ENCODE assay signal across 1 cellular context in the genomic region with DNA sequence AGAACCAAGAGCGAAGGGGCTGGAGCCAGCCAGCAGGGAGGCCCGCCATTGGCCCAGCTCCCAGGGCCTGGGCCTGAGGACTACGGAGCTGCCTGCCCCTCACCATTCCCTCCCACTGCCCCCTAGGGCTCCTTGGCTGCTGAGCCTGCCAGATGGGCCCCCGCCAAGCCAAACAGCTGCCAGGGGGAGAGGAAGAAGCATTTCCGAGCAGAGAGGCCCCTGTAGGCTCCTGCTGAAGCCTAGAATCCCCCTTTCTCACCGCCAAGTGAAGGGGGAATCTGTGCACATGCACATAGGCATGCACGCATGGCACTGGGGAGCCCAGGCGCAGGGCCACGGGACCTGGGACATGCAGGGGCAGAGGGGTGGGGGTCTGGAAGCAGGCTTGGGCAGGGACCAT.
TF ChIP-seq lines count a peak whose summit lies in the region.

No MANE protein-coding gene starts in this region.

TF ChIP-seq in H1, 55 proteins besides CTCF, POLR2A, EP300 and RAD21:
- no peak for TF ChIP-seq MAFK (IDR thresholded peaks at IDR 0.05; ENCODE audit: low read depth, low read length)
- no peak for TF ChIP-seq FOSL1 (IDR thresholded peaks at IDR 0.05; ENCODE audit: insufficient read depth, low read depth, low read length)
- no peak for TF ChIP-seq TAF7 (optimal IDR thresholded peaks at IDR 0.05; ENCODE audit: borderline replicate concordance, low read depth, low read length)
- TF ChIP-seq RBBP5 (IDR thresholded peaks at IDR 0.05; ENCODE audit: borderline replicate concordance, low read depth, low read length): no peak
- TF ChIP-seq KDM1A (IDR thresholded peaks at IDR 0.05; ENCODE audit: borderline replicate concordance, low read length): no peak
- TF ChIP-seq, protein P1, sequence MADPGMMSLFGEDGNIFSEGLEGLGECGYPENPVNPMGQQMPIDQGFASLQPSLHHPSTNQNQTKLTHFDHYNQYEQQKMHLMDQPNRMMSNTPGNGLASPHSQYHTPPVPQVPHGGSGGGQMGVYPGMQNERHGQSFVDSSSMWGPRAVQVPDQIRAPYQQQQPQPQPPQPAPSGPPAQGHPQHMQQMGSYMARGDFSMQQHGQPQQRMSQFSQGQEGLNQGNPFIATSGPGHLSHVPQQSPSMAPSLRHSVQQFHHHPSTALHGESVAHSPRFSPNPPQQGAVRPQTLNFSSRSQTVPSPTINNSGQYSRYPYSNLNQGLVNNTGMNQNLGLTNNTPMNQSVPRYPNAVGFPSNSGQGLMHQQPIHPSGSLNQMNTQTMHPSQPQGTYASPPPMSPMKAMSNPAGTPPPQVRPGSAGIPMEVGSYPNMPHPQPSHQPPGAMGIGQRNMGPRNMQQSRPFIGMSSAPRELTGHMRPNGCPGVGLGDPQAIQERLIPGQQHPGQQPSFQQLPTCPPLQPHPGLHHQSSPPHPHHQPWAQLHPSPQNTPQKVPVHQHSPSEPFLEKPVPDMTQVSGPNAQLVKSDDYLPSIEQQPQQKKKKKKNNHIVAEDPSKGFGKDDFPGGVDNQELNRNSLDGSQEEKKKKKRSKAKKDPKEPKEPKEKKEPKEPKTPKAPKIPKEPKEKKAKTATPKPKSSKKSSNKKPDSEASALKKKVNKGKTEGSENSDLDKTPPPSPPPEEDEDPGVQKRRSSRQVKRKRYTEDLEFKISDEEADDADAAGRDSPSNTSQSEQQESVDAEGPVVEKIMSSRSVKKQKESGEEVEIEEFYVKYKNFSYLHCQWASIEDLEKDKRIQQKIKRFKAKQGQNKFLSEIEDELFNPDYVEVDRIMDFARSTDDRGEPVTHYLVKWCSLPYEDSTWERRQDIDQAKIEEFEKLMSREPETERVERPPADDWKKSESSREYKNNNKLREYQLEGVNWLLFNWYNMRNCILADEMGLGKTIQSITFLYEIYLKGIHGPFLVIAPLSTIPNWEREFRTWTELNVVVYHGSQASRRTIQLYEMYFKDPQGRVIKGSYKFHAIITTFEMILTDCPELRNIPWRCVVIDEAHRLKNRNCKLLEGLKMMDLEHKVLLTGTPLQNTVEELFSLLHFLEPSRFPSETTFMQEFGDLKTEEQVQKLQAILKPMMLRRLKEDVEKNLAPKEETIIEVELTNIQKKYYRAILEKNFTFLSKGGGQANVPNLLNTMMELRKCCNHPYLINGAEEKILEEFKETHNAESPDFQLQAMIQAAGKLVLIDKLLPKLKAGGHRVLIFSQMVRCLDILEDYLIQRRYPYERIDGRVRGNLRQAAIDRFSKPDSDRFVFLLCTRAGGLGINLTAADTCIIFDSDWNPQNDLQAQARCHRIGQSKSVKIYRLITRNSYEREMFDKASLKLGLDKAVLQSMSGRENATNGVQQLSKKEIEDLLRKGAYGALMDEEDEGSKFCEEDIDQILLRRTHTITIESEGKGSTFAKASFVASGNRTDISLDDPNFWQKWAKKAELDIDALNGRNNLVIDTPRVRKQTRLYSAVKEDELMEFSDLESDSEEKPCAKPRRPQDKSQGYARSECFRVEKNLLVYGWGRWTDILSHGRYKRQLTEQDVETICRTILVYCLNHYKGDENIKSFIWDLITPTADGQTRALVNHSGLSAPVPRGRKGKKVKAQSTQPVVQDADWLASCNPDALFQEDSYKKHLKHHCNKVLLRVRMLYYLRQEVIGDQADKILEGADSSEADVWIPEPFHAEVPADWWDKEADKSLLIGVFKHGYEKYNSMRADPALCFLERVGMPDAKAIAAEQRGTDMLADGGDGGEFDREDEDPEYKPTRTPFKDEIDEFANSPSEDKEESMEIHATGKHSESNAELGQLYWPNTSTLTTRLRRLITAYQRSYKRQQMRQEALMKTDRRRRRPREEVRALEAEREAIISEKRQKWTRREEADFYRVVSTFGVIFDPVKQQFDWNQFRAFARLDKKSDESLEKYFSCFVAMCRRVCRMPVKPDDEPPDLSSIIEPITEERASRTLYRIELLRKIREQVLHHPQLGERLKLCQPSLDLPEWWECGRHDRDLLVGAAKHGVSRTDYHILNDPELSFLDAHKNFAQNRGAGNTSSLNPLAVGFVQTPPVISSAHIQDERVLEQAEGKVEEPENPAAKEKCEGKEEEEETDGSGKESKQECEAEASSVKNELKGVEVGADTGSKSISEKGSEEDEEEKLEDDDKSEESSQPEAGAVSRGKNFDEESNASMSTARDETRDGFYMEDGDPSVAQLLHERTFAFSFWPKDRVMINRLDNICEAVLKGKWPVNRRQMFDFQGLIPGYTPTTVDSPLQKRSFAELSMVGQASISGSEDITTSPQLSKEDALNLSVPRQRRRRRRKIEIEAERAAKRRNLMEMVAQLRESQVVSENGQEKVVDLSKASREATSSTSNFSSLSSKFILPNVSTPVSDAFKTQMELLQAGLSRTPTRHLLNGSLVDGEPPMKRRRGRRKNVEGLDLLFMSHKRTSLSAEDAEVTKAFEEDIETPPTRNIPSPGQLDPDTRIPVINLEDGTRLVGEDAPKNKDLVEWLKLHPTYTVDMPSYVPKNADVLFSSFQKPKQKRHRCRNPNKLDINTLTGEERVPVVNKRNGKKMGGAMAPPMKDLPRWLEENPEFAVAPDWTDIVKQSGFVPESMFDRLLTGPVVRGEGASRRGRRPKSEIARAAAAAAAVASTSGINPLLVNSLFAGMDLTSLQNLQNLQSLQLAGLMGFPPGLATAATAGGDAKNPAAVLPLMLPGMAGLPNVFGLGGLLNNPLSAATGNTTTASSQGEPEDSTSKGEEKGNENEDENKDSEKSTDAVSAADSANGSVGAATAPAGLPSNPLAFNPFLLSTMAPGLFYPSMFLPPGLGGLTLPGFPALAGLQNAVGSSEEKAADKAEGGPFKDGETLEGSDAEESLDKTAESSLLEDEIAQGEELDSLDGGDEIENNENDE (IDR thresholded peaks at IDR 0.05; ENCODE audit: insufficient replicate concordance, low read length): no peak
- TF ChIP-seq, protein P2, sequence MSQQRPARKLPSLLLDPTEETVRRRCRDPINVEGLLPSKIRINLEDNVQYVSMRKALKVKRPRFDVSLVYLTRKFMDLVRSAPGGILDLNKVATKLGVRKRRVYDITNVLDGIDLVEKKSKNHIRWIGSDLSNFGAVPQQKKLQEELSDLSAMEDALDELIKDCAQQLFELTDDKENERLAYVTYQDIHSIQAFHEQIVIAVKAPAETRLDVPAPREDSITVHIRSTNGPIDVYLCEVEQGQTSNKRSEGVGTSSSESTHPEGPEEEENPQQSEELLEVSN (IDR thresholded peaks at IDR 0.05): no peak
- TF ChIP-seq CBX5 (IDR thresholded peaks at IDR 0.05; ENCODE audit: low read depth, low read length): no peak
- no peak for TF ChIP-seq YY1 (IDR thresholded peaks at IDR 0.05; ENCODE audit: low read depth, low read length)
- TF ChIP-seq ZNF274 (IDR thresholded peaks at IDR 0.05; ENCODE audit: borderline replicate concordance, extremely low read depth, low read length): no peak
- TF ChIP-seq BACH1 (IDR thresholded peaks at IDR 0.05; ENCODE audit: low read length): no peak
